Comparison of ENCODE assay signal across 19 cellular contexts in the genomic region with DNA sequence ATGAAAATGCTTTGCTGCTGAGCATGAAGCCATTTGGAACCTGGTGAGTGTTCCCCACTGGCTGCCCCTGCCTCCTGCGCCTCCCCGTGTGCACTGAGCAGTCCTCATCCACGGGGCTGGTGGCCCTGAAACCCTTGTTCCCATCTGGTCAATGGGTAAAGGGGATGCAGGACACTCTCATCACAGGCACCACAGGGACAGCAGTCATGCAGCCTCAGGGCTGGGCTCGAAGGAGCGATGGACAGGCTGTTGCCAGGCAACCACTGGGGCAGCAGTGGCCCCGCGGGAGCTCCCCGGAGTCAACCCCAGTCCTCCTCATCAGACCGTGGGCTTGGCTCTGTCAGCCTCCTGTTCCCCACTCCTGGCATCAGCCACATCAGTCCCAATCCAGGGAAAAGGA.
"Had no signal": no experiment of that assay in that cellular context is flagged by ENCODE, and none has a peak within 500 bp of the region (broad histone marks: within the 10 kb centered on the region; RNA-seq: fewer than 3 reads in every experiment).

No MANE protein-coding gene starts in this region.

- H2AFZ ChIP-seq: parathyroid adenoma had no signal

- H3K27ac ChIP-seq: breast epithelium, coronary artery, left lung, neutrophil, parathyroid adenoma, thyroid gland had no signal

- H3K27me3 Mint-ChIP-seq: memory B cell, naive B cell had no signal

- H3K9me3 ChIP-seq: breast epithelium, left lung, mucosa of descending colon, neutrophil, thyroid gland had no signal

- ATAC-seq: activated T-cell treated with anti-CD3 and anti-CD28 coated beads, Interleukin-2, amount 50 U/mL, for 4 hours; left lung; mucosa of descending colon had no signal

- H3K9ac ChIP-seq: parathyroid adenoma had no signal

- DNase-seq: activated CD4-positive, alpha-beta T cell treated with anti-CD3 and anti-CD28 coated beads, Interleukin-2, amount 50 U/mL, for 1 hour; activated CD4-positive, CD25-positive, alpha-beta regulatory T cell treated with anti-CD3 and anti-CD28 coated beads, Interleukin-2, amount 50 U/mL, for 72 hours; activated CD8-positive, alpha-beta memory T cell treated with anti-CD3 and anti-CD28 coated beads, Interleukin-2, amount 50 U/mL, for 4 hours; activated naive CD4-positive, alpha-beta T cell treated with anti-CD3 and anti-CD28 coated beads for 36 hours; activated T-cell treated with anti-CD3 and anti-CD28 coated beads, Interleukin-2, amount 50 U/mL, for 4 hours; erythroblast; foreskin melanocyte; left lung; mucosa of descending colon; naive B cell; stimulated activated naive CD4-positive, alpha-beta T cell treated with Interleukin-2 at 50 U/mL for 16 hours; thyroid gland had no signal

- H3K36me3 ChIP-seq: breast epithelium, left lung, neutrophil, thyroid gland had no signal

- FAIRE-seq: endometrium, keratinocyte had no signal

- H3K4me3 ChIP-seq: breast epithelium, coronary artery, left lung, mucosa of descending colon, thyroid gland had no signal

- H3K4me3 Mint-ChIP-seq: activated naive CD4-positive, alpha-beta T cell treated with anti-CD3 and anti-CD28 coated beads for 36 hours; activated T-cell treated with anti-CD3 and anti-CD28 coated beads, Interleukin-2, amount 50 U/mL, for 4 hours; memory B cell; naive B cell had no signal

- H3K27me3 ChIP-seq: neutrophil, thyroid gland had no signal

- H3K9me3 Mint-ChIP-seq: activated naive CD4-positive, alpha-beta T cell treated with anti-CD3 and anti-CD28 coated beads for 36 hours; activated T-cell treated with anti-CD3 and anti-CD28 coated beads, Interleukin-2, amount 50 U/mL, for 4 hours; memory B cell; naive B cell had no signal

- H3K4me1 Mint-ChIP-seq: memory B cell had no signal

- H3K36me3 Mint-ChIP-seq: memory B cell, naive B cell had no signal

- H3K27ac Mint-ChIP-seq: activated naive CD4-positive, alpha-beta T cell treated with anti-CD3 and anti-CD28 coated beads for 36 hours; memory B cell; naive B cell had no signal

- H3K4me1 ChIP-seq: breast epithelium, left lung, parathyroid adenoma, thyroid gland had no signal

- H3K79me2 ChIP-seq: parathyroid adenoma had no signal
